In genomic region chr6:80333342-80333741, GRCh38 we compare ENCODE assay signal across 33 cellular contexts.
DNase-seq lines count a peak whose midpoint lies in the region; ATAC-seq and TF ChIP-seq lines count a peak whose summit lies in the region.
"Had no signal": no experiment of that assay in that cellular context is flagged by ENCODE, and none has a peak within 500 bp of the region (broad histone marks: within the 10 kb centered on the region; RNA-seq: fewer than 3 reads in every experiment).

No MANE protein-coding gene starts in this region.

- peak overlapping the region; percentile 38 for H3K4me3 Mint-ChIP-seq in neural crest cell
- H3K4me3 Mint-ChIP-seq: activated CD4-positive, alpha-beta T cell treated with anti-CD3 and anti-CD28 coated beads for 36 hours; CD4-positive, alpha-beta T cell; mesothelial cell of epicardium had no signal

- H3K27ac Mint-ChIP-seq in neural crest cell (ENCODE audit: unreplicated experiment) = no peak overlapping the region
- H3K27ac Mint-ChIP-seq: activated CD4-positive, alpha-beta T cell treated with anti-CD3 and anti-CD28 coated beads for 36 hours; activated naive CD4-positive, alpha-beta T cell treated with anti-CD3 and anti-CD28 coated beads, Interleukin-2, amount 50 U/mL, for 72 hours; CD4-positive, alpha-beta T cell; mesothelial cell of epicardium had no signal

- H3K9me3 ChIP-seq in gastrocnemius medialis = no peaks in the 10 kb centered on the region
- H3K9me3 ChIP-seq: esophagus muscularis mucosa, heart right ventricle, neutrophil, Peyer's patch, testis had no signal

- H3K36me3 ChIP-seq in gastrocnemius medialis = no peaks in the 10 kb centered on the region
- H3K36me3 ChIP-seq: brain microvascular endothelial cell, esophagus muscularis mucosa, heart right ventricle, MG63, neutrophil, Peyer's patch had no signal

- in situ Hi-C loops in gastrocnemius medialis (cut with MboI; ENCODE audit: low sequenced_read_pairs in 4 of 4) = no loop called here

- H3K4me1 ChIP-seq in gastrocnemius medialis = peaks cover 13 to 14% of the 10 kb centered on the region in 2 donors
- H3K4me1 ChIP-seq: foreskin keratinocyte, Peyer's patch, testis had no signal

- H3K36me3 Mint-ChIP-seq in neural crest cell (ENCODE audit: low read depth) = no peaks in the 10 kb centered on the region
- H3K36me3 Mint-ChIP-seq: activated naive CD4-positive, alpha-beta T cell treated with anti-CD3 and anti-CD28 coated beads, Interleukin-2, amount 50 U/mL, for 72 hours; mesothelial cell of epicardium had no signal

- no peak overlapping the region for H3K4me3 ChIP-seq in gastrocnemius medialis
- H3K4me3 ChIP-seq: dorsolateral prefrontal cortex, esophagus muscularis mucosa, heart right ventricle, MG63, Peyer's patch, smooth muscle cell, testis had no signal

- peak; percentile 41 for DNase-seq in NCI-H1694 treated with DMSO at 0.1 percent for 48 hours (lab: John Stamatoyannopoulos, UW)
- no peak for DNase-seq in NCI-H1694 (lab: John Stamatoyannopoulos, UW)
- peak in 2 of 3 experiments; percentile 49 to 93 for DNase-seq in NCI-H1417 (lab: John Stamatoyannopoulos, UW)
- peak; percentile 19 for DNase-seq in NCI-H345 treated with DMSO at 0.1 percent for 48 hours (lab: John Stamatoyannopoulos, UW; ENCODE audit: unreplicated experiment)
- no peak for DNase-seq in neural crest cell (ENCODE audit: low read depth, low spot score)
- no peak for DNase-seq in gastrocnemius medialis
- DNase-seq in left ventricle myocardium superior = no peak
- DNase-seq in cerebellum (ENCODE audit: low spot score) = no peak
- DNase-seq: activated CD4-positive, alpha-beta T cell treated with anti-CD3 and anti-CD28 coated beads for 36 hours; activated effector memory CD4-positive, alpha-beta T cell treated with Interleukin-2 at 50 U/mL for 16 hours; amygdala; brain microvascular endothelial cell; CD4-positive, alpha-beta T cell; dorsolateral prefrontal cortex; foreskin keratinocyte; H7; heart right ventricle; KBM-7; MG63; NCI-H187 treated with DMSO at 0.1 percent for 48 hours; NCI-H524 treated with DMSO at 0.1 percent for 48 hours; Peyer's patch; posterior cingulate gyrus; right cardiac atrium; SHP77 treated with DMSO at 0.1 percent for 48 hours; stimulated activated naive CD8-positive, alpha-beta T cell treated with anti-CD3 and anti-CD28 coated beads, Interleukin-15, Interleukin-2, amounts not matched to agents 100 U/mL and 50 U/mL, for 24 hours; SW 1271; testis had no signal

- no peaks in the 10 kb centered on the region for H3K27me3 Mint-ChIP-seq in neural crest cell (ENCODE audit: low read depth)
- H3K27me3 Mint-ChIP-seq: activated CD4-positive, alpha-beta T cell treated with anti-CD3 and anti-CD28 coated beads for 36 hours; CD4-positive, alpha-beta T cell had no signal

- no peak for TF ChIP-seq CTCF in neural crest cell (conservative IDR thresholded peaks at IDR 0.05)
- TF ChIP-seq CTCF in gastrocnemius medialis (IDR thresholded peaks at IDR 0.05 in 4 of 5, conservative IDR thresholded peaks at IDR 0.05 in 1 of 5) = no peak

- no peak for TF ChIP-seq POLR2A in gastrocnemius medialis (IDR thresholded peaks at IDR 0.05)

- ATAC-seq in gastrocnemius medialis (no peak), left ventricle myocardium superior (no peak)
- ATAC-seq: activated CD4-positive, alpha-beta T cell treated with anti-CD3 and anti-CD28 coated beads for 36 hours; activated naive CD4-positive, alpha-beta T cell treated with anti-CD3 and anti-CD28 coated beads, Interleukin-2, amount 50 U/mL, for 72 hours; foreskin keratinocyte; heart right ventricle; right cardiac atrium; stimulated activated naive CD8-positive, alpha-beta T cell treated with anti-CD3 and anti-CD28 coated beads, Interleukin-15, Interleukin-2, amounts not matched to agents 100 U/mL and 50 U/mL, for 24 hours had no signal

- H3K4me1 Mint-ChIP-seq in neural crest cell = peaks cover 86% of the 10 kb centered on the region
- H3K4me1 Mint-ChIP-seq: activated CD4-positive, alpha-beta T cell treated with anti-CD3 and anti-CD28 coated beads for 36 hours had no signal

- intact Hi-C loops in gastrocnemius medialis (cut with DNase I; ENCODE audit: low total_unique reads) = no loop called here
- intact Hi-C loops in left ventricle myocardium superior (cut with micrococcal nuclease) = no loop called here

- no peaks in the 10 kb centered on the region for H3K9me3 Mint-ChIP-seq in neural crest cell
- H3K9me3 Mint-ChIP-seq: activated naive CD4-positive, alpha-beta T cell treated with anti-CD3 and anti-CD28 coated beads, Interleukin-2, amount 50 U/mL, for 72 hours; CD4-positive, alpha-beta T cell; mesothelial cell of epicardium had no signal

- no peak overlapping the region for H3K27ac ChIP-seq in gastrocnemius medialis
- H3K27ac ChIP-seq: brain microvascular endothelial cell, dorsolateral prefrontal cortex, esophagus muscularis mucosa, foreskin keratinocyte, heart right ventricle, neutrophil, Peyer's patch, testis had no signal

- H3K27me3 ChIP-seq in gastrocnemius medialis = no peaks in the 10 kb centered on the region
- H3K27me3 ChIP-seq: brain microvascular endothelial cell, dorsolateral prefrontal cortex, esophagus muscularis mucosa, foreskin keratinocyte, heart right ventricle, MG63, neutrophil, Peyer's patch, testis had no signal

Comparison
In these comparisons a context has a peak if more than half of its experiments do, and no peak if none do; other contexts are left out.
1. DNase-seq: peak in NCI-H1694 treated with DMSO at 0.1 percent for 48 hours (single experiment), NCI-H1417 (2 of 3) and NCI-H345 treated with DMSO at 0.1 percent for 48 hours (single experiment); none in NCI-H1694 (single experiment), neural crest cell (single experiment), gastrocnemius medialis (0 of 2), left ventricle myocardium superior (single experiment) and cerebellum (single experiment).